ENCODE assay signal across 40 cellular contexts in the genomic region with DNA sequence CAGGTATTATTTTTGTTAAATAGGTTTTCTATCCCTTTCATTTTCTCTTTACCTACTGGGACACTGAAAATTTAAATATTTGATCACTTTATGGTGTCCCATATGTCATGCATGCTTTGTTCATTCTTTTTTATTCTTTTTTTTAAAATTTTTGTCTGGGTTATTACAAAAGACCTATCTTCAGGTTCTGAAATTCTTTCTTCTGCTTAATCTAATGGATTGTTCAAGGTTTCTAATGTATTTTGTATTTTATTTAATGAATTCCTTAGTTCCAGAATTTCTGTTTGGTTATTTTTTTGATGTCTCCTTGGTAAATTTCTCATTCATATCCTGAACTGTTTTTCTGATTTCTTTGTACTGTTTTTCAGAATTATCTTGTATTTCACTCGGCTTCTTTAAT. TPM values are rescaled to one million over a fixed set of nuclear protein-coding genes. Genes with fewer than 3 reads are reported as not detected.
"Had no signal": no experiment of that assay in that cellular context is flagged by ENCODE, and none has a peak within 500 bp of the region (broad histone marks: within the 10 kb centered on the region; RNA-seq: fewer than 3 reads in every experiment).

No MANE protein-coding gene starts in this region.

- H3K9me3 ChIP-seq: adrenal gland, body of pancreas had no signal

- H3K27me3 ChIP-seq: adrenal gland, ascending aorta, body of pancreas, brain microvascular endothelial cell, breast epithelium, cardiac muscle cell had no signal

- H3K4me3 Mint-ChIP-seq: activated naive CD4-positive, alpha-beta T cell treated with anti-CD3 and anti-CD28 coated beads for 36 hours; activated naive CD4-positive, alpha-beta T cell treated with anti-CD3 and anti-CD28 coated beads, Interleukin-2, amount 10 ng/mL, durations not matched to agents 7 days and 5 days; activated naive CD4-positive, alpha-beta T cell treated with anti-CD3 and anti-CD28 coated beads, Interleukin-2, amount 50 U/mL, for 24 hours; activated naive CD8-positive, alpha-beta T cell; activated naive CD8-positive, alpha-beta T cell treated with anti-CD3 and anti-CD28 coated beads for 36 hours; activated naive CD8-positive, alpha-beta T cell treated with anti-CD3 and anti-CD28 coated beads, Interleukin-2, amount 10 ng/mL, durations not matched to agents 7 days and 5 days; activated naive CD8-positive, alpha-beta T cell treated with anti-CD3 and anti-CD28 coated beads, Interleukin-2, amount 50 U/mL, for 24 hours; activated T-cell treated with anti-CD3 and anti-CD28 coated beads, Interleukin-2, amount 50 U/mL, for 24 hours; activated T-cell treated with anti-CD3 and anti-CD28 coated beads, Interleukin-2, amount 50 U/mL, for 4 hours; activated T-cell treated with anti-CD3 and anti-CD28 coated beads, Interleukin-2, amount 50 U/mL, for 72 hours; activated T-helper 1 cell treated with anti-CD3 and anti-CD28 coated beads, Interleukin-12 subunit alpha, Interleukin-12 subunit beta, Interleukin-2, Interleukin-4 antibody, amounts not matched to agents 30 ng/mL and 10 ng/mL and 1 ng/mL, durations not matched to agents 14 hours and 24 hours and 36 hours; activated T-helper 17 cell treated with anti-CD3 and anti-CD28 coated beads, Interleukin-2, amount 50 U/mL, for 72 hours; brain; central memory CD8-positive, alpha-beta T cell had no signal

- H3K36me3 Mint-ChIP-seq: activated naive CD4-positive, alpha-beta T cell treated with anti-CD3 and anti-CD28 coated beads, Interleukin-2, amount 10 ng/mL, durations not matched to agents 7 days and 5 days had no signal

- H3K4me3 ChIP-seq: adrenal gland, ascending aorta, body of pancreas, breast epithelium, cardiac muscle cell had no signal

- FAIRE-seq: astrocyte, bronchial epithelial cell had no signal

- H3K27me3 Mint-ChIP-seq: brain had no signal

- H3K4me1 ChIP-seq: adrenal gland, ascending aorta, body of pancreas, breast epithelium had no signal

- H3K27ac ChIP-seq: adrenal gland, ascending aorta, body of pancreas, brain microvascular endothelial cell, breast epithelium, cardiac muscle cell had no signal

- DNase-seq: activated effector memory CD4-positive, alpha-beta T cell treated with anti-CD3 and anti-CD28 coated beads, Interleukin-2, amount 50 U/mL, for 16 hours; activated effector memory CD4-positive, alpha-beta T cell treated with Interleukin-2 at 50 U/mL for 16 hours; activated gamma-delta T cell; activated gamma-delta T cell treated with Interleukin-2 at 50 U/mL for 16 hours; activated naive CD4-positive, alpha-beta T cell; activated naive CD4-positive, alpha-beta T cell treated with anti-CD3 and anti-CD28 coated beads for 36 hours; activated naive CD4-positive, alpha-beta T cell treated with anti-CD3 and anti-CD28 coated beads, Interleukin-2, amount 10 ng/mL, durations not matched to agents 7 days and 5 days; activated naive CD4-positive, alpha-beta T cell treated with anti-CD3 and anti-CD28 coated beads, Interleukin-2, amount 50 U/mL, for 16 hours; activated naive CD4-positive, alpha-beta T cell treated with Interleukin-2 at 50 U/mL for 16 hours; activated naive CD8-positive, alpha-beta T cell treated with anti-CD3 and anti-CD28 coated beads for 36 hours; activated naive CD8-positive, alpha-beta T cell treated with anti-CD3 and anti-CD28 coated beads, Interleukin-2, amount 10 ng/mL, durations not matched to agents 7 days and 5 days; activated naive CD8-positive, alpha-beta T cell treated with anti-CD3 and anti-CD28 coated beads, Interleukin-2, amount 50 U/mL, for 24 hours; activated T-cell treated with anti-CD3 and anti-CD28 coated beads, Interleukin-2, amount 50 U/mL, for 1 hour; activated T-cell treated with anti-CD3 and anti-CD28 coated beads, Interleukin-2, amount 50 U/mL, for 24 hours; activated T-cell treated with anti-CD3 and anti-CD28 coated beads, Interleukin-2, amount 50 U/mL, for 4 hours; activated T-cell treated with anti-CD3 and anti-CD28 coated beads, Interleukin-2, amount 50 U/mL, for 48 hours; activated T-cell treated with anti-CD3 and anti-CD28 coated beads, Interleukin-2, amount 50 U/mL, for 72 hours; adrenal gland; amniotic stem cell; amygdala; anterior cingulate cortex; aorta; body of pancreas; brain microvascular endothelial cell; caudate nucleus; central memory CD4-positive, alpha-beta T cell; cerebellar nuclear complex had no signal

- ATAC-seq: activated naive CD8-positive, alpha-beta T cell treated with anti-CD3 and anti-CD28 coated beads, Interleukin-2, amount 50 U/mL, for 24 hours; activated T-cell treated with anti-CD3 and anti-CD28 coated beads, Interleukin-2, amount 50 U/mL, for 4 hours; activated T-cell treated with anti-CD3 and anti-CD28 coated beads, Interleukin-2, amount 50 U/mL, for 72 hours; body of pancreas had no signal

- H3K27ac Mint-ChIP-seq: activated naive CD4-positive, alpha-beta T cell treated with anti-CD3 and anti-CD28 coated beads for 36 hours; activated naive CD4-positive, alpha-beta T cell treated with anti-CD3 and anti-CD28 coated beads, Interleukin-2, amount 10 ng/mL, durations not matched to agents 7 days and 5 days; activated naive CD4-positive, alpha-beta T cell treated with anti-CD3 and anti-CD28 coated beads, Interleukin-2, amount 50 U/mL, for 24 hours; activated naive CD4-positive, alpha-beta T cell treated with anti-CD3 and anti-CD28 coated beads, Interleukin-2, amount 50 U/mL, for 72 hours; activated naive CD8-positive, alpha-beta T cell; activated naive CD8-positive, alpha-beta T cell treated with anti-CD3 and anti-CD28 coated beads for 36 hours; activated naive CD8-positive, alpha-beta T cell treated with anti-CD3 and anti-CD28 coated beads, Interleukin-2, amount 10 ng/mL, durations not matched to agents 7 days and 5 days; activated naive CD8-positive, alpha-beta T cell treated with anti-CD3 and anti-CD28 coated beads, Interleukin-2, amount 50 U/mL, for 24 hours; activated T-cell treated with anti-CD3 and anti-CD28 coated beads, Interleukin-2, amount 50 U/mL, for 24 hours; activated T-cell treated with anti-CD3 and anti-CD28 coated beads, Interleukin-2, amount 50 U/mL, for 72 hours; activated T-helper 1 cell treated with anti-CD3 and anti-CD28 coated beads, Interleukin-12 subunit alpha, Interleukin-12 subunit beta, Interleukin-2, Interleukin-4 antibody, amounts not matched to agents 30 ng/mL and 10 ng/mL and 1 ng/mL, durations not matched to agents 14 hours and 24 hours and 36 hours; activated T-helper 17 cell treated with anti-CD3 and anti-CD28 coated beads, Interleukin-2, amount 50 U/mL, for 72 hours; activated T-helper 2 cell treated with anti-CD3 and anti-CD28 coated beads, Interferon-gamma antibody, Interleukin-2, Interleukin-4, amounts not matched to agents 10 μg/mL and 5 μg/mL and 100 μg/mL, durations not matched to agents 14 hours and 24 hours and 36 hours; brain had no signal

- H3K4me1 Mint-ChIP-seq: activated naive CD4-positive, alpha-beta T cell treated with anti-CD3 and anti-CD28 coated beads, Interleukin-2, amount 10 ng/mL, durations not matched to agents 7 days and 5 days; activated naive CD4-positive, alpha-beta T cell treated with anti-CD3 and anti-CD28 coated beads, Interleukin-2, amount 50 U/mL, for 24 hours; activated naive CD8-positive, alpha-beta T cell treated with anti-CD3 and anti-CD28 coated beads, Interleukin-2, amount 50 U/mL, for 24 hours; activated T-helper 17 cell treated with anti-CD3 and anti-CD28 coated beads, Interleukin-2, amount 50 U/mL, for 72 hours; brain; central memory CD8-positive, alpha-beta T cell had no signal

- H3K36me3 ChIP-seq: adrenal gland, ascending aorta, brain microvascular endothelial cell, breast epithelium, cardiac muscle cell had no signal

RNA-seq across cellular contexts. Expression of gene VASH1, which starts 20.2 kb away (rescaled TPM):
- total RNA-seq: bronchial epithelial cell had no signal
